ENCODE assay signal across 27 cellular contexts in the genomic region with DNA sequence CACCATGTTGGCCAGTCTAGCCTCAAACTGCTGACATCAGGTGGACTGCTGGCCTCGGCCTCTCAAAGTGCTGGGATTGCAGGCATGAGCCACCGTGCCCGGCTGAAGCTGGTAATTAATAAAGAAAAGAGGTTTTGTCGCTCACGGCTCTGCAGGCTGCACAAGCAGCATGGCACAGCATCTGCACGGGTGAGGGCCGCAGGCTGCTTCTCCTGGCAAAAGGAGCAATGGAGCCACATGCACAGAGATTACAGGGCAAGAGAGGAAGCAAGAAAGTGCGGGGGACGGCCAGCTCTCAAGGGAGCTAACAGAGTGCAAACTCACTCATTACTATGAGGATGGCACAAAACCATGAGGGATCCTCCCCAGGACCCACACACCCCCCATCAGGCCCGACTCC.
"Had no signal": no experiment of that assay in that cellular context is flagged by ENCODE, and none has a peak within 500 bp of the region (broad histone marks: within the 10 kb centered on the region; RNA-seq: fewer than 3 reads in every experiment).

No MANE protein-coding gene starts in this region.

- H3K4me3 Mint-ChIP-seq: immature natural killer cell; memory B cell; naive thymus-derived CD4-positive, alpha-beta T cell; nephron progenitor cell; stimulated activated naive CD8-positive, alpha-beta T cell treated with anti-CD3 and anti-CD28 coated beads, Interleukin-15, Interleukin-2, amounts not matched to agents 100 ng/mL and 50 ng/mL, for 24 hours had no signal

- H3K9me3 ChIP-seq: left lung, mucosa of descending colon, ovary, right atrium auricular region, suprapubic skin, thoracic aorta, tibial artery, uterus had no signal

- H3K36me3 ChIP-seq: left lung, ovary, right atrium auricular region, suprapubic skin, thoracic aorta, tibial artery, uterus had no signal

- H3K27ac ChIP-seq: left lung, ovary, right atrium auricular region, skin epidermis, suprapubic skin, thoracic aorta, tibial artery, uterus had no signal

- ATAC-seq: left colon; left lung; mucosa of descending colon; naive thymus-derived CD4-positive, alpha-beta T cell; sciatic nerve had no signal

- H3K9me3 Mint-ChIP-seq: immature natural killer cell; memory B cell; naive thymus-derived CD4-positive, alpha-beta T cell; nephron progenitor cell; stimulated activated naive CD8-positive, alpha-beta T cell treated with anti-CD3 and anti-CD28 coated beads, Interleukin-15, Interleukin-2, amounts not matched to agents 100 ng/mL and 50 ng/mL, for 24 hours had no signal

- H3K27me3 Mint-ChIP-seq: memory B cell; naive thymus-derived CD4-positive, alpha-beta T cell; stimulated activated naive CD8-positive, alpha-beta T cell treated with anti-CD3 and anti-CD28 coated beads, Interleukin-15, Interleukin-2, amounts not matched to agents 100 ng/mL and 50 ng/mL, for 24 hours had no signal

- H3K4me1 ChIP-seq: uterus had no signal

- H3K36me3 Mint-ChIP-seq: immature natural killer cell had no signal

- FAIRE-seq: islet of Langerhans, kidney had no signal

- H3K4me3 ChIP-seq: left lung, mucosa of descending colon, ovary, right atrium auricular region, skin epidermis, suprapubic skin, thoracic aorta, tibial artery, uterus had no signal

- H3K27me3 ChIP-seq: ovary, right atrium auricular region, uterus had no signal

- H3K27ac Mint-ChIP-seq: immature natural killer cell; memory B cell; naive thymus-derived CD4-positive, alpha-beta T cell; progenitor cell of endocrine pancreas; stimulated activated naive CD8-positive, alpha-beta T cell treated with anti-CD3 and anti-CD28 coated beads, Interleukin-15, Interleukin-2, amounts not matched to agents 100 ng/mL and 50 ng/mL, for 24 hours had no signal

- DNase-seq: hypothalamus; immature natural killer cell; kidney; left colon; midbrain; mucosa of descending colon; naive thymus-derived CD4-positive, alpha-beta T cell; nephron progenitor cell; ovary; stimulated activated CD4-positive, alpha-beta T cell treated with anti-CD3 and anti-CD28 coated beads, Interleukin-12 subunit alpha, Interleukin-12 subunit beta, amount 100 ng/mL, for 4 hours; stimulated activated CD4-positive, alpha-beta T cell treated with anti-CD3 and anti-CD28 coated beads, Interleukin-15, amount 100 ng/mL, for 24 hours; stimulated activated CD4-positive, alpha-beta T cell treated with anti-CD3 and anti-CD28 coated beads, Interleukin-2, amount 100 ng/mL, for 24 hours; stimulated activated CD4-positive, alpha-beta T cell treated with anti-CD3 and anti-CD28 coated beads, Interleukin-4, amount 100 ng/mL, for 1 hour; stimulated activated naive CD4-positive, alpha-beta T cell; tibial artery; trophoblast cell; uterus had no signal
